In genomic region chr3:171791695-171792082, GRCh38 we compare ENCODE assay signal across 1 cellular context.
TF ChIP-seq lines count a peak whose summit lies in the region.

No MANE protein-coding gene starts in this region.

TF ChIP-seq in HEK293, 187 proteins besides CTCF, POLR2A, EP300 and RAD21 (continued from another document and continues in another):
- TF ChIP-seq ZNF302 (tag by site-specific recombination; IDR thresholded peaks at IDR 0.05; ENCODE audit: low read depth) (no peak), ZNF621 (tag by site-specific recombination; IDR thresholded peaks at IDR 0.05) (no peak), RBAK (tag by site-specific recombination; IDR thresholded peaks at IDR 0.05) (no peak), ZNF580 (tag by site-specific recombination; IDR thresholded peaks at IDR 0.05) (no peak), EGR2 (tag by site-specific recombination; IDR thresholded peaks at IDR 0.05; ENCODE audit: low read depth) (no peak), ZNF416 (tag by site-specific recombination; IDR thresholded peaks at IDR 0.05) (no peak), ZNF624 (tag by site-specific recombination; IDR thresholded peaks at IDR 0.05) (no peak), ZNF791 (tag by site-specific recombination; IDR thresholded peaks at IDR 0.05) (no peak), ZXDB (tag by site-specific recombination; IDR thresholded peaks at IDR 0.05) (no peak), ZNF341 (tag by site-specific recombination; IDR thresholded peaks at IDR 0.05; ENCODE audit: low read depth) (no peak), TCF7L2 (IDR thresholded peaks at IDR 0.05; ENCODE audit: borderline replicate concordance, low read depth, low read length) (no peak), ZFP37 (tag by site-specific recombination; IDR thresholded peaks at IDR 0.05) (no peak), YY2 (tag by site-specific recombination; IDR thresholded peaks at IDR 0.05) (no peak), ZNF530 (tag by site-specific recombination; IDR thresholded peaks at IDR 0.05; ENCODE audit: low read depth) (no peak), ZNF18 (tag by site-specific recombination; IDR thresholded peaks at IDR 0.05) (peak; percentile 74; the same call in 1 of the 2 replicates), ZNF768 (tag by site-specific recombination; IDR thresholded peaks at IDR 0.05) (no peak), ZBTB26 (tag by site-specific recombination; optimal IDR thresholded peaks at IDR 0.05) (no peak), ZNF664 (tag by site-specific recombination; IDR thresholded peaks at IDR 0.05) (no peak), ZNF404 (tag by site-specific recombination; IDR thresholded peaks at IDR 0.05) (no peak), KLF8 (tag by site-specific recombination; IDR thresholded peaks at IDR 0.05) (peak; percentile 35; the same call in 1 of the 2 replicates), ZNF146 (tag by site-specific recombination; IDR thresholded peaks at IDR 0.05) (no peak), ZNF473 (tag by site-specific recombination; IDR thresholded peaks at IDR 0.05) (no peak), ZNF76 (tag by site-specific recombination; IDR thresholded peaks at IDR 0.05; ENCODE audit: borderline replicate concordance, low read depth) (no peak), ZNF555 (tag by site-specific recombination; conservative IDR thresholded peaks at IDR 0.05) (no peak), ZNF394 (tag by site-specific recombination; IDR thresholded peaks at IDR 0.05; ENCODE audit: borderline replicate concordance) (no peak), PRDM6 (tag by site-specific recombination; IDR thresholded peaks at IDR 0.05) (peak; percentile 54), ZNF280C (tag by site-specific recombination; IDR thresholded peaks at IDR 0.05) (no peak), FEZF1 (tag by site-specific recombination; IDR thresholded peaks at IDR 0.05) (peak; percentile 67; the same call in 1 of the 2 replicates), YY1 (tag by site-specific recombination; IDR thresholded peaks at IDR 0.05) (no peak), ZBTB8A (tag by site-specific recombination; IDR thresholded peaks at IDR 0.05) (no peak), ZBTB44 (tag by site-specific recombination; IDR thresholded peaks at IDR 0.05) (no peak), ZNF248 (tag by site-specific recombination; IDR thresholded peaks at IDR 0.05) (no peak), ZNF610 (tag by site-specific recombination; IDR thresholded peaks at IDR 0.05; ENCODE audit: borderline replicate concordance) (no peak), ZBTB7A (tag by site-specific recombination; IDR thresholded peaks at IDR 0.05; ENCODE audit: low read depth) (no peak), ZNF433 (tag by site-specific recombination; IDR thresholded peaks at IDR 0.05; ENCODE audit: low read depth) (no peak), GFI1B (tag by site-specific recombination; IDR thresholded peaks at IDR 0.05) (no peak), ZNF423 (tag by site-specific recombination; IDR thresholded peaks at IDR 0.05) (no peak), ZNF112 (tag by site-specific recombination; IDR thresholded peaks at IDR 0.05) (no peak), SALL2 (tag by site-specific recombination; IDR thresholded peaks at IDR 0.05; ENCODE audit: borderline replicate concordance) (no peak), KLF1 (tag by site-specific recombination; IDR thresholded peaks at IDR 0.05) (no peak), ZNF398 (tag by site-specific recombination; IDR thresholded peaks at IDR 0.05) (no peak), ZBTB48 (tag by site-specific recombination; IDR thresholded peaks at IDR 0.05) (no peak), REPIN1 (tag by site-specific recombination; IDR thresholded peaks at IDR 0.05; ENCODE audit: low read depth) (no peak), ZNF335 (tag by site-specific recombination; conservative IDR thresholded peaks at IDR 0.05) (no peak), ZNF626 (tag by site-specific recombination; IDR thresholded peaks at IDR 0.05) (no peak), ZNF843 (tag by site-specific recombination; IDR thresholded peaks at IDR 0.05) (no peak), BCL11B (tag by site-specific recombination; IDR thresholded peaks at IDR 0.05; ENCODE audit: low read depth) (no peak), HOXD13 (CRISPR knock-in tag; IDR thresholded peaks at IDR 0.05; ENCODE audit: borderline replicate concordance) (no peak), ZBTB1 (tag by site-specific recombination; IDR thresholded peaks at IDR 0.05) (0 out of 2 replicates have a peak, but pooled peaks have one; percentile 45), ZSCAN4 (tag by site-specific recombination; IDR thresholded peaks at IDR 0.05) (no peak), ZNF777 (tag by site-specific recombination; IDR thresholded peaks at IDR 0.05; ENCODE audit: borderline replicate concordance) (no peak), ZFP3 (tag by site-specific recombination; IDR thresholded peaks at IDR 0.05; ENCODE audit: low read depth) (no peak), ZNF221 (tag by site-specific recombination; IDR thresholded peaks at IDR 0.05; ENCODE audit: borderline replicate concordance) (no peak), MYNN (tag by site-specific recombination; IDR thresholded peaks at IDR 0.05; ENCODE audit: borderline replicate concordance) (no peak), ZNF175 (tag by site-specific recombination; IDR thresholded peaks at IDR 0.05) (no peak), ZNF24 (tag by site-specific recombination; IDR thresholded peaks at IDR 0.05) (peak; percentile 43), ZNF704 (tag by site-specific recombination; IDR thresholded peaks at IDR 0.05) (no peak), INSM2 (tag by site-specific recombination; IDR thresholded peaks at IDR 0.05) (no peak; the same call in none of the 2 replicates)
